ENCODE assay signal across 9 cellular contexts in genomic region chr13:24693862-24694471, GRCh38. TPM values are rescaled to one million over a fixed set of nuclear protein-coding genes. Genes with fewer than 3 reads are reported as not detected.
DNase-seq lines count a peak whose midpoint lies in the region; ATAC-seq and TF ChIP-seq lines count a peak whose summit lies in the region.
"Had no signal": no experiment of that assay in that cellular context is flagged by ENCODE, and none has a peak within 500 bp of the region (broad histone marks: within the 10 kb centered on the region; RNA-seq: fewer than 3 reads in every experiment).

No MANE protein-coding gene starts in this region.

- TF ChIP-seq POLR2A in esophagus muscularis mucosa (IDR thresholded peaks at IDR 0.05; ENCODE audit: low read depth) = no peak

- H3K36me3 Mint-ChIP-seq in naive thymus-derived CD8-positive, alpha-beta T cell = no peaks in the 10 kb centered on the region

- no peaks in the 10 kb centered on the region for H3K36me3 ChIP-seq in WERI-Rb-1
- H3K36me3 ChIP-seq in esophagus muscularis mucosa = no peaks in the 10 kb centered on the region
- H3K36me3 ChIP-seq: BLaER1 had no signal

- peak overlapping the region in 1 of 10 donors; percentile 51 for H3K27ac Mint-ChIP-seq in naive thymus-derived CD8-positive, alpha-beta T cell

- no peaks in the 10 kb centered on the region for H3K27me3 ChIP-seq in WERI-Rb-1 (ENCODE audit: insufficient read depth, low read depth, severe bottlenecking)
- peaks cover 0 to 31% (median 0%) of the 10 kb centered on the region in 4 donors for H3K27me3 ChIP-seq in esophagus muscularis mucosa

- no peak for TF ChIP-seq EP300 in esophagus muscularis mucosa (IDR thresholded peaks at IDR 0.05)

- DNase-seq in NCI-H2081 (lab: John Stamatoyannopoulos, UW) (peak; percentile 58 to 73), NCI-H2081 treated with DMSO at 0.1 percent for 48 hours (lab: John Stamatoyannopoulos, UW) (no peak), NCI-H2227 (lab: John Stamatoyannopoulos, UW; ENCODE audit: unreplicated experiment) (peak; percentile 77), WERI-Rb-1 (peak; percentile 92), esophagus muscularis mucosa (ENCODE audit: extremely low spot score) (no peak)
- peak in 6 of 10 donors; percentile 12 to 36 (median 29) for DNase-seq in naive thymus-derived CD8-positive, alpha-beta T cell

- peaks cover 14 to 58% (median 35%) of the 10 kb centered on the region in 5 donors for H3K27me3 Mint-ChIP-seq in naive thymus-derived CD8-positive, alpha-beta T cell

- peak; percentile 69 for ATAC-seq in HG02642 (IDR thresholded peaks at IDR 0.05; ENCODE audit: poor library complexity, unreplicated experiment)
- ATAC-seq in naive thymus-derived CD8-positive, alpha-beta T cell = peak; percentile 54 to 65
- ATAC-seq in GM21529 (IDR thresholded peaks at IDR 0.05; ENCODE audit: unreplicated experiment) = no peak

- H3K9me3 ChIP-seq in WERI-Rb-1 (ENCODE audit: severe bottlenecking) = no peaks in the 10 kb centered on the region
- H3K9me3 ChIP-seq in esophagus muscularis mucosa = no peaks in the 10 kb centered on the region
- H3K9me3 ChIP-seq: BLaER1 had no signal

- TF ChIP-seq CTCF in WERI-Rb-1 (IDR thresholded peaks at IDR 0.05; ENCODE audit: low read depth, low read length) = peak; percentile 94
- peak; percentile 47 to 61 (median 57) for TF ChIP-seq CTCF in esophagus muscularis mucosa (IDR thresholded peaks at IDR 0.05)

- peak overlapping the region in 8 of 10 donors; percentile 19 to 61 (median 36) for H3K4me3 Mint-ChIP-seq in naive thymus-derived CD8-positive, alpha-beta T cell

- H3K9me3 Mint-ChIP-seq in naive thymus-derived CD8-positive, alpha-beta T cell = no peaks in the 10 kb centered on the region

- intact Hi-C loops in esophagus muscularis mucosa (cut with DNase I) = no loop called here

- H3K4me3 ChIP-seq in WERI-Rb-1 (ENCODE audit: low read depth, low read length) (peak overlapping the region; percentile 31), esophagus muscularis mucosa (no peak overlapping the region)
- H3K4me3 ChIP-seq: BLaER1 had no signal

- H3K27ac ChIP-seq in WERI-Rb-1 = no peak overlapping the region
- no peak overlapping the region for H3K27ac ChIP-seq in esophagus muscularis mucosa (replicated peaks in 1 of 4)
- H3K27ac ChIP-seq: BLaER1 had no signal

- POLR2A ChIA-PET in naive thymus-derived CD8-positive, alpha-beta T cell (lab: Charles Lee) = interaction anchor here (1.0 kb wide), 1 partner anchor 16 kb away, joined by 3 read pairs; no protein-coding TSS in a partner anchor

- H3K4me1 ChIP-seq in esophagus muscularis mucosa = no peaks in the 10 kb centered on the region
- H3K4me1 ChIP-seq: BLaER1 had no signal

- WGBS in esophagus muscularis mucosa = 27% methylated on average over 17 of the region's 17 CpGs

- peaks cover 7 to 10% (median 9%) of the 10 kb centered on the region in 4 donors for H3K4me1 Mint-ChIP-seq in naive thymus-derived CD8-positive, alpha-beta T cell

RNA-seq across cellular contexts. Expression of gene ATP12A, which starts 13.8 kb away (rescaled TPM):
- total RNA-seq in esophagus muscularis mucosa = not detected
- not detected for total RNA-seq in naive thymus-derived CD8-positive, alpha-beta T cell
- not detected for polyA plus RNA-seq in naive thymus-derived CD8-positive, alpha-beta T cell

Comparison
In these comparisons a context has a peak if more than half of its experiments do, and no peak if none do; other contexts are left out.
1. DNase-seq: peak in NCI-H2081 (2 of 2), NCI-H2227 (single experiment), WERI-Rb-1 (single experiment) and naive thymus-derived CD8-positive, alpha-beta T cell (6 of 10); none in NCI-H2081 treated with DMSO at 0.1 percent for 48 hours (single experiment) and esophagus muscularis mucosa (single experiment).